ENCODE assay signal across 8 cellular contexts in the genomic region with DNA sequence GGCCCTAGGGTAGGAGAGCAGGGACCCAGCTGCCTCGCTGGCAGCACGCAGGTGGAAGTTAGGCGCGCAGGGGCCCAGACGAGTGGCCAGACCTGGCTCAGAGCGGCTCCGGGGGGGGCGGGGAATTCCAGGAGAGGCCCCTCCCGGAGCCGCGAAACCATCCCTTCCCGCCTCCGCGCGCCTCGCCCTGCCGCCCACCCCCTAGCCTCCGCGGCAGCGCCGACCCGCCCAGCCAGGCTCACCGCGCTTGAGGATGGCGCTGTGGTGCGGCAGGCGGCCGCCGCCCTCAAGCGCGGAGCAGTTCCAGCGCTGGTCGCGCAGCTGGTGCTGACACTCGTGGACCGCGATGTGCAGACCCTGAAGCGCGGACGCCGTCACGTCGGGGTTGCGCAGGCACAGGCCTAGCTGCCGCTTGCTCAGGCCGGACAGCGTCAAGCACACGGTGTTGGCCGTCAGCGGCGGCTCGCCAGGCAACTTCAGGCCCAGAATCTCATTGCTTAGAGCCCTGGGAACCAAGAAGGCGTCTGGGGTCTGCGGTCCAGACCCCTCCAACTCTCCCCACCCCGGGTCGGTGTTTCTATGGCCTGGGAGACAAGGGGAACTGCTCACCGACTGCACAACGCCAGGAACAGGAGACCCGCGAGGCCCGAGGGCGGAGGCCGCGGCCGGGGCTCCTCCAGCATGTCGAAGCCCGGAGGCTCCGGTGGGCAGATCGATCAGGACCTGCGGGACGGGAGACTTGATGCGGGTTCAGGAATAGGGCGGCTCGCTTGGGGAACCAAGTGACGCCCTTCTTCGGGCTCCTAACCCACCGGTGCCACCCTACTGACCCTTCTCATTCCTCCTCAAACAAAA.
DNase-seq lines count a peak whose midpoint lies in the region; ATAC-seq and TF ChIP-seq lines count a peak whose summit lies in the region.

No MANE protein-coding gene starts in this region.

- 0 out of 2 replicates have a peak overlapping the region, but pooled peaks have one; percentile 65 for H3K4me2 ChIP-seq in DND-41 (ENCODE audit: insufficient read depth, low read length)
- H3K4me2 ChIP-seq in MM.1S (ENCODE audit: low read depth, low read length) = peak overlapping the region; percentile 22; the same call in 1 of the 2 replicates
- no peak overlapping the region for H3K4me2 ChIP-seq in parathyroid adenoma (ENCODE audit: low read length)

- H3F3A ChIP-seq in MM.1S (ENCODE audit: insufficient read depth, low read length) = no peaks in the 10 kb centered on the region

- H3K4me1 ChIP-seq in DND-41 (ENCODE audit: insufficient read depth, low read length) (peaks cover 17% of the 10 kb centered on the region), MM.1S (ENCODE audit: low read length) (peaks cover 20% of the 10 kb centered on the region), parathyroid adenoma (peaks cover 31% of the 10 kb centered on the region)

- no peaks in the 10 kb centered on the region for H3K79me2 ChIP-seq in DND-41 (ENCODE audit: insufficient read depth, low read length)
- no peaks in the 10 kb centered on the region for H3K79me2 ChIP-seq in MM.1S (ENCODE audit: low read length)
- H3K79me2 ChIP-seq in parathyroid adenoma = no peaks in the 10 kb centered on the region

- H4K20me1 ChIP-seq in DND-41 (ENCODE audit: insufficient read depth, low read length) (peaks cover 11% of the 10 kb centered on the region), MM.1S (ENCODE audit: insufficient read depth, low read length) (no peaks in the 10 kb centered on the region)

- H3K9me3 ChIP-seq in DND-41 (ENCODE audit: insufficient read depth, low read length, severe bottlenecking) (no peaks in the 10 kb centered on the region), MM.1S (replicated peaks; ENCODE audit: insufficient read depth, low read length) (no peaks in the 10 kb centered on the region), parathyroid adenoma (ENCODE audit: control insufficient read depth, low read length) (no peaks in the 10 kb centered on the region)

- H3K27me3 ChIP-seq in DND-41 (ENCODE audit: insufficient read depth, low read length, poor library complexity) (peaks cover 50% of the 10 kb centered on the region), MM.1S (replicated peaks; ENCODE audit: insufficient read depth, low read length) (peaks cover 51% of the 10 kb centered on the region), parathyroid adenoma (ENCODE audit: control insufficient read depth, insufficient read depth, low read length) (no peaks in the 10 kb centered on the region)

- H3K36me3 ChIP-seq in DND-41 (ENCODE audit: insufficient read depth, low read length) (no peaks in the 10 kb centered on the region), MM.1S (replicated peaks; ENCODE audit: insufficient read depth, low read length) (no peaks in the 10 kb centered on the region), parathyroid adenoma (ENCODE audit: control insufficient read depth, insufficient read depth, low read length) (no peaks in the 10 kb centered on the region)

- H3K4me3 ChIP-seq in DND-41 (ENCODE audit: low read depth in 1 of 2, low read length in 2 of 2) = no peak overlapping the region
- H3K4me3 ChIP-seq in MM.1S (ENCODE audit: low read length) = no peak overlapping the region
- no peak overlapping the region for H3K4me3 ChIP-seq in parathyroid adenoma (ENCODE audit: low read depth, low read length)

- H2AFZ ChIP-seq in DND-41 (ENCODE audit: low read depth, low read length) (no peak overlapping the region), MM.1S (ENCODE audit: low read length) (no peak overlapping the region), parathyroid adenoma (peak overlapping the region; percentile 84)

- H3K9ac ChIP-seq in DND-41 (ENCODE audit: low read depth, low read length) (no peak overlapping the region), MM.1S (ENCODE audit: low read length) (no peak overlapping the region), parathyroid adenoma (no peak overlapping the region)

- H3K27ac ChIP-seq in DND-41 (ENCODE audit: low read length) (no peak overlapping the region), MM.1S (ENCODE audit: low read length) (no peak overlapping the region), parathyroid adenoma (no peak overlapping the region)

- ATAC-seq in DND-41 (ENCODE audit: insufficient read depth, low read depth) (peak; percentile 52; the same call in 2 of the 3 replicates), GM21717 (IDR thresholded peaks at IDR 0.05; ENCODE audit: unreplicated experiment) (no peak)

- H3K9me2 ChIP-seq in MM.1S (replicated peaks; ENCODE audit: insufficient read depth, low read length) = no peaks in the 10 kb centered on the region

- DNase-seq in DND-41 (no peak), MM.1S (no peak), superior temporal gyrus (ENCODE audit: extremely low spot score) (no peak), NCI-H226 (no peak), AML-193 (lab: John Stamatoyannopoulos, UW) (no peak)
- peak; percentile 23 for DNase-seq in effector CD8-positive, alpha-beta T cell (lab: John Stamatoyannopoulos, UW)

- TF ChIP-seq CTCF in DND-41 (IDR thresholded peaks at IDR 0.05; ENCODE audit: borderline replicate concordance, extremely low read depth, low read length, poor library complexity, severe bottlenecking) (no peak), MM.1S (IDR thresholded peaks at IDR 0.05; ENCODE audit: low read length) (no peak), parathyroid adenoma (IDR thresholded peaks at IDR 0.05) (no peak)
